ENCODE assay signal across 31 cellular contexts in the genomic region with DNA sequence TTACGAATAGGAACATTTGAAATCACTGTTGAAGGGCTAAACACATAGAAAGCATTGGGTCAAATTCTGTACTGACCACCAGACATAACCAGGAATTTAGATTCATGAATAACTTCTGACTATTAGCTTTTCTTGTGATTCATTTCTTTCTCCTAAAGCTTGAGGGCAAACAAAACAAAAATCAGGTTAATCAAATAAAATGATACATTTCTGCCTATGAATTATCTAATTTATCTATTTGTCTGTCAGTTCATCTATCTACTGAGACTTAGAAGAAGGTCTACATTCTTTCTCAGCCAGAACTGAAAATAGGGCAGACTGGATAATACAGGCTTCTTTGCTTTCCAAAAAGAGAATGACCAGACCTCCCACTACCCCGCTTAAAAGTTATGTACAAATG.
"Had no signal": no experiment of that assay in that cellular context is flagged by ENCODE, and none has a peak within 500 bp of the region (broad histone marks: within the 10 kb centered on the region; RNA-seq: fewer than 3 reads in every experiment).

No MANE protein-coding gene starts in this region.

- H3K27me3 ChIP-seq: adrenal gland, ascending aorta, esophagus squamous epithelium had no signal

- H3K9me3 Mint-ChIP-seq: activated B cell treated with CpG ODN at 0.5 μM for 24 hours; activated CD8-positive, alpha-beta T cell treated with anti-CD3 and anti-CD28 coated beads for 36 hours; activated naive CD4-positive, alpha-beta T cell treated with anti-CD3 and anti-CD28 coated beads for 36 hours; activated naive CD4-positive, alpha-beta T cell treated with anti-CD3 and anti-CD28 coated beads, Interleukin-2, amount 50 U/mL, for 24 hours; activated naive CD8-positive, alpha-beta T cell treated with anti-CD3 and anti-CD28 coated beads for 36 hours; activated naive CD8-positive, alpha-beta T cell treated with anti-CD3 and anti-CD28 coated beads, Interleukin-2, amount 50 U/mL, for 24 hours; activated T-cell treated with anti-CD3 and anti-CD28 coated beads, Interleukin-2, amount 50 U/mL, for 4 hours; activated T-helper 1 cell treated with anti-CD3 and anti-CD28 coated beads, Interleukin-12 subunit alpha, Interleukin-12 subunit beta, Interleukin-2, Interleukin-4 antibody, amounts not matched to agents 30 ng/mL and 10 ng/mL and 1 ng/mL, durations not matched to agents 14 hours and 24 hours and 36 hours; activated T-helper 2 cell treated with anti-CD3 and anti-CD28 coated beads, Interferon-gamma antibody, Interleukin-2, Interleukin-4, amounts not matched to agents 10 μg/mL and 5 μg/mL and 100 μg/mL, durations not matched to agents 14 hours and 24 hours and 36 hours; central memory CD8-positive, alpha-beta T cell; dendritic cell treated with granulocyte-macrophage colony-stimulating factor and Interleukin-4, amounts not matched to agents 40 ng/mL and 50 ng/mL, for 4 days; effector memory CD8-positive, alpha-beta T cell; T-helper 2 cell treated with Interferon-gamma antibody and Interleukin-4, amounts not matched to agents 5 μg/mL and 100 μg/mL, for 36 hours had no signal

- H3K4me3 Mint-ChIP-seq: activated B cell treated with CpG ODN at 0.5 μM for 24 hours; activated CD8-positive, alpha-beta T cell treated with anti-CD3 and anti-CD28 coated beads for 36 hours; activated naive CD4-positive, alpha-beta T cell treated with anti-CD3 and anti-CD28 coated beads for 36 hours; activated naive CD4-positive, alpha-beta T cell treated with anti-CD3 and anti-CD28 coated beads, Interleukin-2, amount 50 U/mL, for 24 hours; activated naive CD8-positive, alpha-beta T cell treated with anti-CD3 and anti-CD28 coated beads for 36 hours; activated naive CD8-positive, alpha-beta T cell treated with anti-CD3 and anti-CD28 coated beads, Interleukin-2, amount 50 U/mL, for 24 hours; activated T-cell treated with anti-CD3 and anti-CD28 coated beads, Interleukin-2, amount 50 U/mL, for 4 hours; activated T-helper 1 cell treated with anti-CD3 and anti-CD28 coated beads, Interleukin-12 subunit alpha, Interleukin-12 subunit beta, Interleukin-2, Interleukin-4 antibody, amounts not matched to agents 30 ng/mL and 10 ng/mL and 1 ng/mL, durations not matched to agents 14 hours and 24 hours and 36 hours; brain; central memory CD8-positive, alpha-beta T cell; dendritic cell treated with granulocyte-macrophage colony-stimulating factor and Interleukin-4, amounts not matched to agents 40 ng/mL and 50 ng/mL, for 4 days; effector memory CD8-positive, alpha-beta T cell; T-helper 17 cell; T-helper 2 cell treated with Interferon-gamma antibody and Interleukin-4, amounts not matched to agents 5 μg/mL and 100 μg/mL, for 36 hours had no signal

- H3K36me3 ChIP-seq: adrenal gland, ascending aorta, esophagus squamous epithelium, WERI-Rb-1 had no signal

- ATAC-seq: activated CD4-positive, CD25-positive, alpha-beta regulatory T cell treated with anti-CD3 and anti-CD28 coated beads, Interleukin-2, amount 50 U/mL, for 24 hours; activated CD8-positive, alpha-beta T cell treated with anti-CD3 and anti-CD28 coated beads for 36 hours; activated naive CD8-positive, alpha-beta T cell treated with anti-CD3 and anti-CD28 coated beads, Interleukin-2, amount 50 U/mL, for 24 hours; activated T-cell treated with anti-CD3 and anti-CD28 coated beads, Interleukin-2, amount 50 U/mL, for 4 hours; effector memory CD8-positive, alpha-beta T cell; T-helper 17 cell had no signal

- H3K4me1 Mint-ChIP-seq: activated B cell treated with CpG ODN at 0.5 μM for 24 hours; activated naive CD4-positive, alpha-beta T cell treated with anti-CD3 and anti-CD28 coated beads, Interleukin-2, amount 50 U/mL, for 24 hours; activated naive CD8-positive, alpha-beta T cell treated with anti-CD3 and anti-CD28 coated beads for 36 hours; activated naive CD8-positive, alpha-beta T cell treated with anti-CD3 and anti-CD28 coated beads, Interleukin-2, amount 50 U/mL, for 24 hours; brain; central memory CD8-positive, alpha-beta T cell had no signal

- H3K27ac ChIP-seq: adrenal gland, ascending aorta, coronary artery, esophagus squamous epithelium, WERI-Rb-1 had no signal

- H3K27me3 Mint-ChIP-seq: activated B cell treated with CpG ODN at 0.5 μM for 24 hours; activated CD8-positive, alpha-beta T cell treated with anti-CD3 and anti-CD28 coated beads for 36 hours; activated naive CD4-positive, alpha-beta T cell treated with anti-CD3 and anti-CD28 coated beads, Interleukin-2, amount 50 U/mL, for 24 hours; activated naive CD8-positive, alpha-beta T cell treated with anti-CD3 and anti-CD28 coated beads for 36 hours; activated naive CD8-positive, alpha-beta T cell treated with anti-CD3 and anti-CD28 coated beads, Interleukin-2, amount 50 U/mL, for 24 hours; brain; dendritic cell treated with granulocyte-macrophage colony-stimulating factor and Interleukin-4, amounts not matched to agents 40 ng/mL and 50 ng/mL, for 4 days; effector memory CD8-positive, alpha-beta T cell had no signal

- H3K4me3 ChIP-seq: adrenal gland, ascending aorta, coronary artery, esophagus squamous epithelium had no signal

- H3K27ac Mint-ChIP-seq: activated B cell treated with CpG ODN at 0.5 μM for 24 hours; activated CD8-positive, alpha-beta T cell treated with anti-CD3 and anti-CD28 coated beads for 36 hours; activated naive CD4-positive, alpha-beta T cell treated with anti-CD3 and anti-CD28 coated beads for 36 hours; activated naive CD4-positive, alpha-beta T cell treated with anti-CD3 and anti-CD28 coated beads, Interleukin-2, amount 50 U/mL, for 24 hours; activated naive CD8-positive, alpha-beta T cell treated with anti-CD3 and anti-CD28 coated beads for 36 hours; activated naive CD8-positive, alpha-beta T cell treated with anti-CD3 and anti-CD28 coated beads, Interleukin-2, amount 50 U/mL, for 24 hours; activated T-helper 1 cell treated with anti-CD3 and anti-CD28 coated beads, Interleukin-12 subunit alpha, Interleukin-12 subunit beta, Interleukin-2, Interleukin-4 antibody, amounts not matched to agents 30 ng/mL and 10 ng/mL and 1 ng/mL, durations not matched to agents 14 hours and 24 hours and 36 hours; activated T-helper 2 cell treated with anti-CD3 and anti-CD28 coated beads, Interferon-gamma antibody, Interleukin-2, Interleukin-4, amounts not matched to agents 10 μg/mL and 5 μg/mL and 100 μg/mL, durations not matched to agents 14 hours and 24 hours and 36 hours; brain; dendritic cell treated with granulocyte-macrophage colony-stimulating factor and Interleukin-4, amounts not matched to agents 40 ng/mL and 50 ng/mL, for 4 days; effector memory CD8-positive, alpha-beta T cell; T-helper 17 cell; T-helper 2 cell treated with Interferon-gamma antibody and Interleukin-4, amounts not matched to agents 5 μg/mL and 100 μg/mL, for 36 hours had no signal

- H3K4me1 ChIP-seq: adrenal gland, ascending aorta, esophagus squamous epithelium had no signal

- H3K36me3 Mint-ChIP-seq: activated naive CD4-positive, alpha-beta T cell treated with anti-CD3 and anti-CD28 coated beads, Interleukin-2, amount 50 U/mL, for 24 hours; activated naive CD8-positive, alpha-beta T cell treated with anti-CD3 and anti-CD28 coated beads for 36 hours; brain had no signal

- DNase-seq: activated B cell treated with CpG ODN at 0.5 μM for 24 hours; activated CD4-positive, alpha-beta T cell treated with anti-CD3 and anti-CD28 coated beads for 48 hours; activated CD4-positive, alpha-beta T cell treated with anti-CD3 and anti-CD28 coated beads, Interleukin-2, amount 50 U/mL, for 48 hours; activated CD8-positive, alpha-beta memory T cell treated with anti-CD3 and anti-CD28 coated beads for 24 hours; activated CD8-positive, alpha-beta T cell treated with anti-CD3 and anti-CD28 coated beads for 36 hours; activated effector memory CD4-positive, alpha-beta T cell treated with anti-CD3 and anti-CD28 coated beads, Interleukin-2, amount 50 U/mL, for 16 hours; activated naive CD4-positive, alpha-beta T cell treated with anti-CD3 and anti-CD28 coated beads for 36 hours; activated naive CD8-positive, alpha-beta T cell treated with anti-CD3 and anti-CD28 coated beads for 36 hours; activated naive CD8-positive, alpha-beta T cell treated with anti-CD3 and anti-CD28 coated beads, Interleukin-2, amount 50 U/mL, for 24 hours; activated T-cell treated with anti-CD3 and anti-CD28 coated beads, Interleukin-2, amount 50 U/mL, for 4 hours; adrenal gland; amygdala; effector CD4-positive, alpha-beta T cell; effector memory CD8-positive, alpha-beta T cell; esophagus squamous epithelium; head of caudate nucleus; hippocampal formation; T-helper 1 cell; T-helper 17 cell; T1000; WERI-Rb-1 had no signal

- H3K9me3 ChIP-seq: adrenal gland, ascending aorta, esophagus squamous epithelium had no signal
